1 cellular context compared by ENCODE assay signal in genomic region chr22:36371920-36372319, GRCh38.
TF ChIP-seq lines count a peak whose summit lies in the region.

No MANE protein-coding gene starts in this region.

TF ChIP-seq in H1, 55 proteins besides CTCF, POLR2A, EP300 and RAD21 (continued from another document):
- TF ChIP-seq SUZ12 (IDR thresholded peaks at IDR 0.05; ENCODE audit: low read length) (no peak), SP1 (IDR thresholded peaks at IDR 0.05; ENCODE audit: low read depth, low read length) (no peak), HDAC6 (IDR thresholded peaks at IDR 0.05; ENCODE audit: low read depth, low read length) (no peak), BRCA1 (IDR thresholded peaks at IDR 0.05; ENCODE audit: low read depth, low read length) (no peak), CBX8 (IDR thresholded peaks at IDR 0.05; ENCODE audit: borderline replicate concordance, low read depth, low read length) (no peak)
